ENCODE assay signal across 11 cellular contexts in genomic region chr7:73894851-73895441, GRCh38. TPM values are rescaled to one million over a fixed set of nuclear protein-coding genes. Genes with fewer than 3 reads are reported as not detected.
DNase-seq lines count a peak whose midpoint lies in the region; ATAC-seq and TF ChIP-seq lines count a peak whose summit lies in the region.
"Had no signal": no experiment of that assay in that cellular context is flagged by ENCODE, and none has a peak within 500 bp of the region (broad histone marks: within the 10 kb centered on the region; RNA-seq: fewer than 3 reads in every experiment).

No MANE protein-coding gene starts in this region.

- H2AFZ ChIP-seq in GM23338: peak overlapping the region; percentile 56

- no peak for DNase-seq in GM23338 (ENCODE audit: low spot score)
- DNase-seq in astrocyte of the cerebellum (ENCODE audit: low read depth): peak; percentile 89
- peak; percentile 98 for DNase-seq in hepatic stellate cell (ENCODE audit: low spot score)
- no peak for DNase-seq in GM19238 (ENCODE audit: insufficient read length, low spot score)
- DNase-seq in NCI-H82 (lab: John Stamatoyannopoulos, UW): no peak
- no peak for DNase-seq in epidermal melanocyte (ENCODE audit: insufficient read length, low spot score)
- no peak for DNase-seq in putamen (ENCODE audit: low spot score)
- DNase-seq: stimulated activated naive CD4-positive, alpha-beta T cell had no signal

- H3K4me2 ChIP-seq in GM23338 (no peak overlapping the region), skeletal muscle satellite cell (ENCODE audit: low read length) (peak overlapping the region; percentile 70)

- no peaks in the 10 kb centered on the region for H3K4me1 ChIP-seq in GM23338 (ENCODE audit: insufficient read depth)
- peaks cover 68% of the 10 kb centered on the region for H3K4me1 ChIP-seq in skeletal muscle satellite cell (ENCODE audit: control insufficient read depth, insufficient read depth, low read length)

- H3F3A ChIP-seq in GM23338 (replicated peaks; ENCODE audit: low read depth): no peaks in the 10 kb centered on the region

- no peak overlapping the region for H3K27ac Mint-ChIP-seq in GM23338

- peaks cover 25% of the 10 kb centered on the region for H3K27me3 Mint-ChIP-seq in GM23338 (ENCODE audit: insufficient read depth, low read depth, poor library complexity)

- H3K9me3 Mint-ChIP-seq in GM23338: peaks cover 21% of the 10 kb centered on the region

- peaks cover 8% of the 10 kb centered on the region; the same call in 2 of the 3 replicates for H3K36me3 Mint-ChIP-seq in GM23338 (ENCODE audit: low read depth)

- peak overlapping the region; percentile 82 for H3K9ac ChIP-seq in skeletal muscle satellite cell (ENCODE audit: low read depth, low read length)

- no peaks in the 10 kb centered on the region for H3K9me3 ChIP-seq in skeletal muscle satellite cell (replicated peaks; ENCODE audit: low read length)

- H3K36me3 ChIP-seq in GM23338 (ENCODE audit: insufficient read depth): no peaks in the 10 kb centered on the region
- no peaks in the 10 kb centered on the region for H3K36me3 ChIP-seq in skeletal muscle satellite cell (ENCODE audit: insufficient read depth, low read length)

- no peak overlapping the region for H3K4me3 Mint-ChIP-seq in GM23338

- ATAC-seq in GM23338: no peak; the same call in 2 of the 3 replicates

- peaks cover 5% of the 10 kb centered on the region for H3K4me1 Mint-ChIP-seq in GM23338

- in situ Hi-C loops in astrocyte of the cerebellum (cut with HindIII; ENCODE audit: low sequenced_read_pairs): no loop called here

- no peaks in the 10 kb centered on the region for H3K9me2 ChIP-seq in GM23338 (ENCODE audit: insufficient read depth)

- H3K27ac ChIP-seq in GM23338 (ENCODE audit: low read depth): no peak overlapping the region

- TF ChIP-seq CTCF in GM23338 (conservative IDR thresholded peaks at IDR 0.05; ENCODE audit: low read depth in 2 of 2) (no peak), astrocyte of the cerebellum (IDR thresholded peaks at IDR 0.05; ENCODE audit: low read depth, low read length, missing control alignments) (no peak)

- H3K27me3 ChIP-seq in GM23338 (ENCODE audit: insufficient read depth): no peaks in the 10 kb centered on the region
- H3K27me3 ChIP-seq in skeletal muscle satellite cell (ENCODE audit: control insufficient read depth, insufficient read depth, low read length): no peaks in the 10 kb centered on the region

- no peaks in the 10 kb centered on the region for H4K20me1 ChIP-seq in GM23338 (replicated peaks; ENCODE audit: insufficient read depth)

- H3K4me3 ChIP-seq in GM23338 (no peak overlapping the region), astrocyte of the cerebellum (ENCODE audit: low read depth, low read length) (no peak overlapping the region), skeletal muscle satellite cell (ENCODE audit: low read length) (no peak overlapping the region)

- H3K79me2 ChIP-seq in GM23338 (replicated peaks; ENCODE audit: insufficient read depth): no peaks in the 10 kb centered on the region

TF ChIP-seq in GM23338, 12 proteins besides CTCF, POLR2A, EP300 and RAD21 (continues in another document):
- TF ChIP-seq POLR2AphosphoS5 (IDR thresholded peaks at IDR 0.05; ENCODE audit: low read depth) (no peak), CREB1 (CRISPR knock-in tag; IDR thresholded peaks at IDR 0.05; ENCODE audit: low read depth) (no peak), STAT1 (IDR thresholded peaks at IDR 0.05; ENCODE audit: unreplicated experiment) (no peak), ZNF462 (CRISPR knock-in tag; IDR thresholded peaks at IDR 0.05) (no peak), ZNF331 (CRISPR knock-in tag; IDR thresholded peaks at IDR 0.05; ENCODE audit: low read depth) (no peak), JUNB (IDR thresholded peaks at IDR 0.05; ENCODE audit: unreplicated experiment) (no peak), EZH2 (IDR thresholded peaks at IDR 0.05; ENCODE audit: low read depth, unreplicated experiment) (no peak), REST (IDR thresholded peaks at IDR 0.05; ENCODE audit: unreplicated experiment) (no peak)

RNA-seq across cellular contexts. Expression of gene TMEM270, which starts 34.0 kb away (rescaled TPM):
- not detected in 2 replicates for total RNA-seq in GM23338 (2014; rRNA removed; shearing (Covaris generic))
- polyA plus RNA-seq in GM23338 (2016; fragmentation: Nextera tagmentation; extraction: Ambion mirVana): not detected in 2 replicates
- not detected in 2 replicates for total RNA-seq in skeletal muscle satellite cell (2012; rRNA removed)
- total RNA-seq: activated CD8-positive, alpha-beta memory T cell treated with anti-CD3 and anti-CD28 coated beads for 36 hours had no signal
- polyA plus RNA-seq: neural cell had no signal

RNA-seq across cellular contexts. Expression of gene METTL27, which starts 52.6 kb away (rescaled TPM):
- total RNA-seq in GM23338 (2014; rRNA removed; shearing (Covaris generic)): 5.9 and 11.0 TPM in 2 replicates
- 7.2 and 10.1 TPM in 2 replicates for polyA plus RNA-seq in GM23338 (2016; fragmentation: Nextera tagmentation; extraction: Ambion mirVana)
- 2.5 and 13.3 TPM in 2 replicates for total RNA-seq in skeletal muscle satellite cell (2012; rRNA removed)

Comparison
In these comparisons a context has a peak if more than half of its experiments do, and no peak if none do; other contexts are left out.
1. DNase-seq: peak in astrocyte of the cerebellum (single experiment) and hepatic stellate cell (single experiment); none in GM23338 (single experiment), GM19238 (single experiment), NCI-H82 (single experiment), epidermal melanocyte (single experiment) and putamen (single experiment).